11 cellular contexts compared by ENCODE assay signal in the genomic region with DNA sequence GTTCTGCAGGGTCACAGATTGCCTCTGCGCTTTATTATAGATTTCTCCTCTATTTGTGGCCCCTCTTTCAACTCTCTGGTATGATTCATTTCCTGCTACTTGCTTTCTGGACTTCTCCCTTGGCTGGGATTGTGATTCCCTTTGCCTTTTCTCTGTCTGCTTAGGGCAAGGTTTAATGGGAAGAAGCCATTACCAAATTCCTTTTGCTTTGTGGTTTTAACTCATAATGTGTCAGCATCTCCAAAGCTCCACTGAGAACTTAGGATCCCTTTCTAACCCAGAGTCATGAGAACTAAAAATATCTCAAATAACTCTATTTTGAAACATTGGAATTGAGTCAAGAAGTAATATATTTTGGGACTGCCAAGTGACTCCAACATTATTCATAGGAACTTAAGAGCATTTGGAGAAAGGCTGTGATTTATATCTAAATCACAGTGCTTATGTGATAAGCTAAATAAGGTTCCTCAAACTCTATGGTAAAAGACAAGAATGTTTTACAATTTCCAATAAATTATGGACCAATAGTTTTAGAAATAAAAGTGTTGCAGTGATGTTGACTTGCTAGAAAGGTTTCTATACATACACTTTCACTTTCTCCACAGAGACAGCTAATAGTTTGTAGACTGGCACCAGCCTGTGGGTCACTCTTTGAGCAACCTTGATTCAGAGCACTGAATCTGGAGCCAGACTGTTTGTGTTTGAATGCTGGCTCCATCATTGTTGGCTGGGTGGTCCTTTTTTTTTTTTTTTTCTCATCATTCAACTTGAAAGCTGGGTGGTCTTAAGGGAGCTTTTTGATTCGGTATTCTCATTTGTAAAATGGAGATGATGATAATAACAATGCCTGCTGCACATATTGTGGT.
DNase-seq lines count a peak whose midpoint lies in the region; ATAC-seq, FAIRE-seq and TF ChIP-seq lines count a peak whose summit lies in the region.
"Had no signal": no experiment of that assay in that cellular context is flagged by ENCODE, and none has a peak within 500 bp of the region (broad histone marks: within the 10 kb centered on the region; RNA-seq: fewer than 3 reads in every experiment).

No MANE protein-coding gene starts in this region.

- H2BK120ac ChIP-seq in neuronal stem cell (ENCODE audit: low read depth, low read length), result no peak overlapping the region

- no peak overlapping the region for H3K18ac ChIP-seq in neuronal stem cell (ENCODE audit: low read length)

- peak overlapping the region; percentile 12 for H3K27ac ChIP-seq in foreskin keratinocyte
- peak overlapping the region; percentile 17 to 62 (median 30) for H3K27ac ChIP-seq in gastrocnemius medialis
- no peak overlapping the region for H3K27ac ChIP-seq in neuronal stem cell (replicated peaks; ENCODE audit: low read length)

- H3K27me3 ChIP-seq in foreskin keratinocyte (peaks cover 13% of the 10 kb centered on the region), gastrocnemius medialis (no peaks in the 10 kb centered on the region), neuronal stem cell (ENCODE audit: control insufficient read depth in 3 of 3, insufficient read depth in 3 of 3, low read depth in 1 of 3, low read length in 3 of 3) (no peaks in the 10 kb centered on the region)

- ATAC-seq in foreskin keratinocyte, result peak; percentile 96
- ATAC-seq in gastrocnemius medialis, result no peak
- ATAC-seq in GM21390 (IDR thresholded peaks at IDR 0.05; ENCODE audit: unreplicated experiment), result no peak
- ATAC-seq: stimulated activated memory B cell treated with anti-CD40 and anti-IgM and Interleukin-4, amounts not matched to agents 10 μg/mL and 1 μg/mL and 100 μg/mL, for 72 hours had no signal

- no peak overlapping the region for H4K91ac ChIP-seq in neuronal stem cell (ENCODE audit: low read depth, low read length, poor library complexity)

- H3K23ac ChIP-seq in neuronal stem cell (ENCODE audit: low read depth, low read length, poor library complexity), result no peak overlapping the region

- no peak overlapping the region for H2BK15ac ChIP-seq in neuronal stem cell (ENCODE audit: low read length)

- DNase-seq in GM18507 (ENCODE audit: extremely low spot score, insufficient read length, low read depth) (no peak), SW 1271 (lab: John Stamatoyannopoulos, UW) (peak; percentile 82 to 99), foreskin keratinocyte (peak; percentile 99), gastrocnemius medialis (no peak), neuronal stem cell (ENCODE audit: low spot score) (no peak), SKM-1 treated with dmso at 0.1 percent for 144 hours (lab: John Stamatoyannopoulos, UW; ENCODE audit: unreplicated experiment) (no peak)
- DNase-seq in activated naive CD4-positive, alpha-beta T cell treated with anti-CD3 and anti-CD28 coated beads, Interleukin-2, amount 50 U/mL, for 16 hours, result no peak
- DNase-seq: NCI-H1105 treated with DMSO at 0.1 percent for 48 hours, right cardiac atrium had no signal

- H3K79me1 ChIP-seq in neuronal stem cell (ENCODE audit: low read depth, low read length), result no peaks in the 10 kb centered on the region

- no peak overlapping the region for H3K4ac ChIP-seq in neuronal stem cell (ENCODE audit: low read length)

- no peak overlapping the region for H2BK12ac ChIP-seq in neuronal stem cell (ENCODE audit: low read length)

- no peak for TF ChIP-seq CTCF in foreskin keratinocyte (conservative IDR thresholded peaks at IDR 0.05)
- no peak for TF ChIP-seq CTCF in gastrocnemius medialis (IDR thresholded peaks at IDR 0.05 in 4 of 5, conservative IDR thresholded peaks at IDR 0.05 in 1 of 5)

- no peak overlapping the region for H3K9ac ChIP-seq in neuronal stem cell (ENCODE audit: low read depth, low read length, poor library complexity)

- H3K14ac ChIP-seq in neuronal stem cell (ENCODE audit: low read length), result no peak overlapping the region

- no peak for TF ChIP-seq POLR2A in gastrocnemius medialis (IDR thresholded peaks at IDR 0.05)

- H2BK5ac ChIP-seq in neuronal stem cell (ENCODE audit: low read length), result no peak overlapping the region

- no peak overlapping the region for H4K8ac ChIP-seq in neuronal stem cell (ENCODE audit: low read depth, low read length)

- no peak overlapping the region for H2AFZ ChIP-seq in neuronal stem cell (ENCODE audit: low read length)

- no peak overlapping the region for H3K4me3 ChIP-seq in gastrocnemius medialis
- no peak overlapping the region for H3K4me3 ChIP-seq in neuronal stem cell (ENCODE audit: low read length in 2 of 2)

- intact Hi-C loops in gastrocnemius medialis (cut with DNase I; ENCODE audit: low total_unique reads), result no loop called here

- H3K9me3 ChIP-seq in gastrocnemius medialis (no peaks in the 10 kb centered on the region), neuronal stem cell (replicated peaks in 1 of 2; ENCODE audit: control insufficient read depth in 2 of 2, insufficient read depth in 1 of 2, low read depth in 1 of 2, low read length in 2 of 2) (no peaks in the 10 kb centered on the region)

- in situ Hi-C loops in gastrocnemius medialis (cut with MboI; ENCODE audit: low sequenced_read_pairs in 4 of 4), result no loop called here

- no peak overlapping the region for H3K4me2 ChIP-seq in neuronal stem cell (ENCODE audit: insufficient read depth, low read length, poor library complexity, severe bottlenecking)

- H3K4me1 ChIP-seq in foreskin keratinocyte (peaks cover 14% of the 10 kb centered on the region), gastrocnemius medialis (peaks cover 18 to 23% of the 10 kb centered on the region in 2 donors), neuronal stem cell (ENCODE audit: control insufficient read depth in 2 of 2, insufficient read depth in 1 of 2, low read depth in 1 of 2, low read length in 2 of 2) (no peaks in the 10 kb centered on the region)

- FAIRE-seq in GM18507 (lab: Jason Lieb, UNC), result peak; percentile 35

- no CpG with 5 or more reads among the region's 2 CpGs for WGBS in neuronal stem cell (ENCODE audit: extremely low coverage in 2 of 2, insufficient read length in 2 of 2, insufficient replicate concordance in 1 of 2), 2 donors

- no peak overlapping the region for H2AK5ac ChIP-seq in neuronal stem cell (ENCODE audit: low read depth, low read length)

- no peaks in the 10 kb centered on the region for H3K36me3 ChIP-seq in gastrocnemius medialis
- H3K36me3 ChIP-seq in neuronal stem cell (replicated peaks in 1 of 2; ENCODE audit: control insufficient read depth in 2 of 2, insufficient read depth in 2 of 2, low read length in 2 of 2), result no peaks in the 10 kb centered on the region

Comparison
In these comparisons a context has a peak if more than half of its experiments do, and no peak if none do; other contexts are left out.
1. DNase-seq: peak in SW 1271 (2 of 2) and foreskin keratinocyte (2 of 2); none in GM18507 (single experiment), gastrocnemius medialis (0 of 2), activated naive CD4-positive, alpha-beta T cell treated with anti-CD3 and anti-CD28 coated beads, Interleukin-2, amount 50 U/mL, for 16 hours (single experiment), neuronal stem cell (single experiment) and SKM-1 treated with dmso at 0.1 percent for 144 hours (single experiment).